3 cellular contexts compared by ENCODE assay signal in the genomic region with DNA sequence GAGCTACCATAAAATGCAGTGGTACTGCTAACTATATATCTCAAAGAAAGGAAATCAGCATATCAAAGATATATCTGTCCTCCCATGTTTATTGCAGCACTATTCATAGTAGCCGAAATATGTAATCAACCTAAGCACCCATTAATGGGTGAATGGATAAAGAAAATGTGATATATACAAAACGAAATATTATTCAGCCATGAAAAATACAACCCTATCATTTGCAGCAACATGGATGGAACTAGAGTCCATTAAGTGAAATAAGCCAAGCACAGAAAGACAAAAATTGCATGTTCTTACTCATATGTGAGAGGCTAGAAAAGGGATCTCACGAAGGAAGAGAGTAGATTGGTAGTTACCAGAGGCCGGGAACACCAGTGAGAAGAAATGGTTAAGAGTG.
"Had no signal": no experiment of that assay in that cellular context is flagged by ENCODE, and none has a peak within 500 bp of the region (broad histone marks: within the 10 kb centered on the region; RNA-seq: fewer than 3 reads in every experiment).

No MANE protein-coding gene starts in this region.

- H3K4me3 ChIP-seq: GM12878 had no signal

- DNase-seq: GDM1, GF-D8 had no signal
